8 cellular contexts compared by ENCODE assay signal in genomic region chr2:74441690-74442482, GRCh38. TPM values are rescaled to one million over a fixed set of nuclear protein-coding genes. Genes with fewer than 3 reads are reported as not detected.
DNase-seq lines count a peak whose midpoint lies in the region; ATAC-seq, FAIRE-seq and TF ChIP-seq lines count a peak whose summit lies in the region.

Gene RTKN, minus strand, starts transcription at chr2:74441937. Its CDS starts 121 bp downstream, at chr2:74441816.

- H3K4me1 ChIP-seq in K562 (replicated peaks in 1 of 2; ENCODE audit: control insufficient read depth in 2 of 2, insufficient read depth in 2 of 2, low read length in 2 of 2) = peaks cover 22 to 36% of the 10 kb centered on the region in 2 experiments; a peak in 4 of 5 replicates
- peaks cover 27% of the 10 kb centered on the region for H3K4me1 ChIP-seq in smooth muscle cell (ENCODE audit: low read depth)

- H3K9me1 ChIP-seq in K562 (ENCODE audit: control insufficient read depth, insufficient read depth, low read length) = no peaks in the 10 kb centered on the region

- DNase-seq in A172 (ENCODE audit: low spot score) (no peak), NCI-H460 (ENCODE audit: extremely low read depth, low read depth) (no peak), K562 (ENCODE audit: extremely low read depth in 1 of 4, low spot score in 3 of 4) (no peak), iPS-NIHi7 (ENCODE audit: extremely low spot score) (peak; percentile 84), smooth muscle cell (lab: John Stamatoyannopoulos, UW; ENCODE audit: unreplicated experiment) (no peak)

- H3K36me3 ChIP-seq in K562 (ENCODE audit: control insufficient read depth, insufficient read depth, low read length) (no peaks in the 10 kb centered on the region), smooth muscle cell (ENCODE audit: low read depth) (no peaks in the 10 kb centered on the region)

- in situ Hi-C loops in K562 (cut with MboI) = no loop called here

- H3F3A ChIP-seq in smooth muscle cell (ENCODE audit: low read depth) = peaks cover 15% of the 10 kb centered on the region

- WGBS in K562 (ENCODE audit: insufficient coverage, low coverage, missing lambda C conversion rate) = 91% methylated on average over 40 of the region's 75 CpGs
- WGBS in smooth muscle cell (ENCODE audit: low lambda C conversion rate) = 1% methylated on average over 62 of the region's 75 CpGs

- CTCF ChIA-PET in K562 (lab: Yijun Ruan, JAX; ENCODE audit: low intra/inter-chr PET ratio) = no interaction called here

- H2AFZ ChIP-seq in K562 (ENCODE audit: low read depth, low read length) (peak within 1 kb of the TSS; percentile 98), smooth muscle cell (ENCODE audit: low read depth) (peak within 1 kb of the TSS; percentile 93)

- ATAC-seq in GM18861 (IDR thresholded peaks at IDR 0.05; ENCODE audit: unreplicated experiment) = peak; percentile 34
- ATAC-seq in K562 = no peak
- no peak for ATAC-seq in HG03135 (IDR thresholded peaks at IDR 0.05; ENCODE audit: unreplicated experiment)
- no peak for ATAC-seq in GM21576 (IDR thresholded peaks at IDR 0.05; ENCODE audit: unreplicated experiment)

- FAIRE-seq in K562 (lab: Jason Lieb, UNC) = no peak

- H3K4me3 ChIP-seq in K562 (peak within 1 kb of the TSS; percentile 41; the same call in 1 of the 2 replicates), smooth muscle cell (peak within 1 kb of the TSS; percentile 61)

- peak within 1 kb of the TSS; percentile 71 for H3K27ac ChIP-seq in K562 (ENCODE audit: extremely low read depth, low read depth, low read length)
- H3K27ac ChIP-seq in smooth muscle cell (ENCODE audit: low read depth) = peak within 1 kb of the TSS; percentile 93

- TF ChIP-seq EP300 in K562 (IDR thresholded peaks at IDR 0.05; ENCODE audit: low read length) = no peak

- TF ChIP-seq POLR2A in K562 (conservative IDR thresholded peaks at IDR 0.05) = no peak

- no TSS peak for BruUV-seq in K562 (replicated peaks; lab: Mats Ljungman, UMichigan)

- H3K79me2 ChIP-seq in K562 (ENCODE audit: control insufficient read depth, insufficient read depth, low read length) = no peaks in the 10 kb centered on the region
- peaks cover 37% of the 10 kb centered on the region for H3K79me2 ChIP-seq in smooth muscle cell (ENCODE audit: low read depth)

- H3K9me3 ChIP-seq in K562 (replicated peaks; ENCODE audit: control insufficient read depth, insufficient read depth, low read depth, low read length) (no peaks in the 10 kb centered on the region), smooth muscle cell (replicated peaks; ENCODE audit: low read depth) (no peaks in the 10 kb centered on the region)

- H3K27me3 ChIP-seq in K562 (ENCODE audit: control insufficient read depth in 2 of 2, insufficient read depth in 2 of 2, low read length in 2 of 2) = no peaks in the 10 kb centered on the region
- H3K27me3 ChIP-seq in smooth muscle cell (ENCODE audit: low read depth) = no peaks in the 10 kb centered on the region

- no peak for TF ChIP-seq RAD21 in K562 (CRISPR knock-in tag; conservative IDR thresholded peaks at IDR 0.05 in 1 of 2, IDR thresholded peaks at IDR 0.05 in 1 of 2)

- H3K4me2 ChIP-seq in K562 (ENCODE audit: insufficient read depth, low read length) (peak within 1 kb of the TSS; percentile 87), smooth muscle cell (peak within 1 kb of the TSS; percentile 96)

- POLR2A ChIA-PET in K562 (lab: Yijun Ruan, JAX) = no interaction called here

- TF ChIP-seq CTCF in K562 (IDR thresholded peaks at IDR 0.05 in 2 of 3, conservative IDR thresholded peaks at IDR 0.05 in 1 of 3; ENCODE audit: insufficient read depth in 2 of 3, low read depth in 1 of 3, low read length in 3 of 3) (no peak), smooth muscle cell (IDR thresholded peaks at IDR 0.05; ENCODE audit: borderline replicate concordance, insufficient read depth, poor library complexity, severe bottlenecking) (no peak)

- no peaks in the 10 kb centered on the region for H4K20me1 ChIP-seq in K562 (replicated peaks; ENCODE audit: control insufficient read depth, insufficient read depth, low read length)
- peaks cover 29% of the 10 kb centered on the region for H4K20me1 ChIP-seq in smooth muscle cell (ENCODE audit: low read depth)

- intact Hi-C loops in K562 (cut with micrococcal nuclease) = no loop called here

- H3K9ac ChIP-seq in K562 (ENCODE audit: insufficient read depth in 1 of 2, low read depth in 2 of 2, low read length in 2 of 2) = peak within 1 kb of the TSS; percentile 65 to 94
- peak within 1 kb of the TSS; percentile 82 for H3K9ac ChIP-seq in smooth muscle cell (ENCODE audit: low read depth)

TF ChIP-seq in K562, 482 proteins besides CTCF, POLR2A, EP300 and RAD21:
- TF ChIP-seq CBFA2T3 (IDR thresholded peaks at IDR 0.05) (no peak), BRD9 (IDR thresholded peaks at IDR 0.05; ENCODE audit: low read depth, partially characterized antibody) (no peak), NCOA2 (IDR thresholded peaks at IDR 0.05; ENCODE audit: partially characterized antibody in 2 of 2) (no peak), MCM2 (IDR thresholded peaks at IDR 0.05; ENCODE audit: low read depth) (no peak), MTA3 (IDR thresholded peaks at IDR 0.05; ENCODE audit: borderline replicate concordance) (no peak), TAF1 (IDR thresholded peaks at IDR 0.05; ENCODE audit: control insufficient read depth, extremely low read depth, insufficient read depth, low read length, severe bottlenecking) (no peak), PHF20 (IDR thresholded peaks at IDR 0.05; ENCODE audit: partially characterized antibody) (no peak), ZBTB33 (CRISPR knock-in tag; IDR thresholded peaks at IDR 0.05) (peak; percentile 31; the same call in 1 of the 2 replicates), SRSF7 (optimal IDR thresholded peaks at IDR 0.05; ENCODE audit: low read depth, low read length) (peak; percentile 29)

RNA-seq across cellular contexts. Expression of gene RTKN, which starts in this region (rescaled TPM):
- 23.1 and 33.3 TPM in 2 replicates for total RNA-seq in A172 (2014; rRNA removed; shearing (Covaris generic))
- total RNA-seq in NCI-H460 (2014; rRNA removed; shearing (Covaris generic)) = 12.3 and 15.7 TPM in 2 replicates
- polyA plus RNA-seq in NCI-H460 (2014; cell fraction: nucleus; rRNA removed) = 29.7 and 38.4 TPM in 2 replicates
- total RNA-seq in K562 (2011; cell fraction: chromatin; rRNA removed; ENCODE audit: low replicate concordance) = 18.5 and 26.2 TPM in 2 replicates
- 17.4 and 18.7 TPM in 2 replicates for total RNA-seq in K562 (2011; cell fraction: nucleolus; rRNA removed)
- total RNA-seq in K562 (2011; cell fraction: nucleoplasm; rRNA removed) = 15.6 and 20.5 TPM in 2 replicates
- total RNA-seq in K562 (2014; rRNA removed) (6.1 and 6.7 TPM in 2 replicates), K562 (2014; rRNA removed; fragmentation: Illumina TruSeq; extraction: Trizol) (1.9 and 2.6 TPM in 2 replicates), K562 (2015; rRNA removed; fragmentation: Illumina TruSeq; extraction: Trizol) (2.1 and 3.6 TPM in 2 replicates), K562 (2021) (6.8 and 6.9 TPM in 2 replicates), smooth muscle cell (31.4 and 32.5 TPM in 2 replicates)
- polyA plus RNA-seq in K562 (2011; rRNA removed) (2.7 and 3.6 TPM in 2 replicates), K562 (2014; fragmentation: Illumina TruSeq; extraction: Trizol) (3.7 and 5.0 TPM in 2 replicates), K562 (2014; fragmentation: Nextera tagmentation; extraction: Ambion mirVana) (under 1 TPM; 0.14 to 0.22 TPM), K562 (2014; rRNA removed) (3.7 and 4.9 TPM in 2 replicates), smooth muscle cell (60.5 and 69.7 TPM in 2 replicates)
- polyA plus RNA-seq in K562 (2011; cell fraction: cytosol; rRNA removed) = 2.7 and 4.9 TPM in 2 replicates
- 21.0 and 31.3 TPM in 2 replicates for polyA plus RNA-seq in K562 (2011; cell fraction: nucleus; rRNA removed)
- 4.8 and 6.7 TPM in 2 replicates for polyA plus RNA-seq in K562 (2012)
- 2.1 and 2.5 TPM in 2 replicates for polyA minus RNA-seq in K562 (2011; rRNA and poly(A)+ RNA removed)
- polyA minus RNA-seq in K562 (2011; cell fraction: cytosol; rRNA and poly(A)+ RNA removed) = 2.4 and 2.9 TPM in 2 replicates
- polyA minus RNA-seq in K562 (2011; cell fraction: nucleus; rRNA and poly(A)+ RNA removed) = 8.8 and 11.4 TPM in 2 replicates
